In genomic region chr12:123533672-123534643, GRCh38 we compare ENCODE assay signal across 8 cellular contexts. TPM values are rescaled to one million over a fixed set of nuclear protein-coding genes. Genes with fewer than 3 reads are reported as not detected.
DNase-seq lines count a peak whose midpoint lies in the region; ATAC-seq and TF ChIP-seq lines count a peak whose summit lies in the region.

RILPL1 (minus strand) TSS chr12:123533719; CDS start chr12:123533482, 237 bp downstream.

- peak; percentile 38 for ATAC-seq in GM21717 (IDR thresholded peaks at IDR 0.05; ENCODE audit: unreplicated experiment)

- peaks cover 20% of the 10 kb centered on the region for H3K4me1 ChIP-seq in CD4-positive, alpha-beta memory T cell (ENCODE audit: insufficient read depth, low read length)

- H3K27me3 ChIP-seq in CD4-positive, alpha-beta memory T cell (ENCODE audit: insufficient read depth, low read length): no peaks in the 10 kb centered on the region

- CTCF ChIA-PET in CD4-positive, alpha-beta memory T cell (lab: Charles Lee; ENCODE audit: partially characterized antibody): interaction anchor here (0.6 to 1.4 kb wide), 2 partner anchors 18 to 84 kb away, joined by 3 read pairs; no protein-coding TSS in a partner anchor

- POLR2A ChIA-PET in CD4-positive, alpha-beta memory T cell (lab: Charles Lee; ENCODE audit: partially characterized antibody): interaction anchor here (0.5 to 2.1 kb wide), 6 partner anchors 42 to 249 kb away, joined by 3 to 14 read pairs (median 4); partner anchors contain the start of genes SNRNP35 and TMED2

- H3K4me3 ChIP-seq in CD4-positive, alpha-beta memory T cell (ENCODE audit: low read length in 2 of 2): peak within 1 kb of the TSS; percentile 29 to 51
- H3K4me3 ChIP-seq in epithelial cell of esophagus (ENCODE audit: low read length): peak within 1 kb of the TSS; percentile 75

- H3K27ac ChIP-seq in CD4-positive, alpha-beta memory T cell (ENCODE audit: low read depth, low read length): peak within 1 kb of the TSS; percentile 11

- no peaks in the 10 kb centered on the region for H3K9me3 ChIP-seq in CD4-positive, alpha-beta memory T cell (ENCODE audit: control insufficient read depth in 1 of 2, low read length in 2 of 2)

- peak in 4 of 5 donors; percentile 41 to 53 (median 46) for DNase-seq in CD4-positive, alpha-beta memory T cell
- peak; percentile 23 for DNase-seq in NCI-H226
- peak; percentile 27 for DNase-seq in activated T-cell treated with anti-CD3 and anti-CD28 coated beads for 1 hour (ENCODE audit: low read depth)
- DNase-seq in epithelial cell of esophagus (ENCODE audit: low read depth): peak; percentile 32
- peak; percentile 63 to 83 for DNase-seq in mesothelial cell of epicardium (ENCODE audit: low spot score in 2 of 2, unreplicated experiment in 2 of 2)
- DNase-seq in stimulated activated CD8-positive, alpha-beta memory T cell treated with anti-CD3 and anti-CD28 coated beads, Interleukin-4, amount 100 ng/mL, for 24 hours (ENCODE audit: low read depth): peak; percentile 31
- no peak for DNase-seq in SKM-1 treated with dmso at 0.1 percent for 144 hours (lab: John Stamatoyannopoulos, UW; ENCODE audit: unreplicated experiment)

- H3K27ac Mint-ChIP-seq in CD4-positive, alpha-beta memory T cell: peak within 1 kb of the TSS; percentile 57 to 82 (median 74)
- H3K27ac Mint-ChIP-seq in mesothelial cell of epicardium: peak within 1 kb of the TSS; percentile 94

- peaks cover under 1 to 1% of the 10 kb centered on the region in 2 donors for H3K36me3 Mint-ChIP-seq in CD4-positive, alpha-beta memory T cell
- H3K36me3 Mint-ChIP-seq in mesothelial cell of epicardium: peaks cover 4% of the 10 kb centered on the region

- H3K4me1 Mint-ChIP-seq in CD4-positive, alpha-beta memory T cell: peaks cover 11 to 31% (median 16%) of the 10 kb centered on the region in 4 donors
- peaks cover 21% of the 10 kb centered on the region for H3K4me1 Mint-ChIP-seq in mesothelial cell of epicardium

- H3K9me3 Mint-ChIP-seq in CD4-positive, alpha-beta memory T cell: no peaks in the 10 kb centered on the region
- H3K9me3 Mint-ChIP-seq in mesothelial cell of epicardium: no peaks in the 10 kb centered on the region

- H3K4me3 Mint-ChIP-seq in CD4-positive, alpha-beta memory T cell: peak within 1 kb of the TSS; percentile 86 to 91 (median 88)
- peak within 1 kb of the TSS; percentile 82 for H3K4me3 Mint-ChIP-seq in mesothelial cell of epicardium

- no peaks in the 10 kb centered on the region for H3K36me3 ChIP-seq in CD4-positive, alpha-beta memory T cell (ENCODE audit: insufficient read depth, low read length)

- H3K27me3 Mint-ChIP-seq in CD4-positive, alpha-beta memory T cell: no peaks in the 10 kb centered on the region
- H3K27me3 Mint-ChIP-seq in mesothelial cell of epicardium (ENCODE audit: low read depth): no peaks in the 10 kb centered on the region

- intact Hi-C loops in CD4-positive, alpha-beta memory T cell (cut with micrococcal nuclease): loop anchor here (2.0 to 10.0 kb wide), 2 partner anchors 49 to 59 kb away; no protein-coding TSS in a partner anchor

- TF ChIP-seq CTCF in epithelial cell of esophagus (IDR thresholded peaks at IDR 0.05; ENCODE audit: insufficient read depth, low read depth, low read length, missing control alignments): peak; percentile 23
- peak; percentile 19 for TF ChIP-seq CTCF in mesothelial cell of epicardium (IDR thresholded peaks at IDR 0.05; ENCODE audit: unreplicated experiment)

RNA-seq across cellular contexts. Expression of gene RILPL1, which starts in this region (rescaled TPM):
- total RNA-seq in CD4-positive, alpha-beta memory T cell: 1 to 10 TPM; 8.1 to 8.5 TPM
- under 1 TPM in 1 of 2 donors, not detected in 1; 0.54 TPM for polyA plus RNA-seq in CD4-positive, alpha-beta memory T cell
- total RNA-seq in mesothelial cell of epicardium: 40.9 to 49.5 TPM (median 45.4 TPM) in 3 replicates
